ENCODE assay signal across 9 cellular contexts in genomic region chr3:53554559-53555511, GRCh38.
DNase-seq lines count a peak whose midpoint lies in the region; ATAC-seq and TF ChIP-seq lines count a peak whose summit lies in the region.
"Had no signal": no experiment of that assay in that cellular context is flagged by ENCODE, and none has a peak within 500 bp of the region (broad histone marks: within the 10 kb centered on the region; RNA-seq: fewer than 3 reads in every experiment).

No MANE protein-coding gene starts in this region.

- intact Hi-C loops in cardiac septum (cut with DNase I) = no loop called here
- intact Hi-C loops in upper lobe of right lung (cut with DNase I) = no loop called here

- peaks cover 6% of the 10 kb centered on the region for H3K4me1 Mint-ChIP-seq in activated naive CD8-positive, alpha-beta T cell treated with anti-CD3 and anti-CD28 coated beads for 36 hours

- no peak for TF ChIP-seq CTCF in GM20000 (IDR thresholded peaks at IDR 0.05; ENCODE audit: extremely low read depth, missing control alignments)
- TF ChIP-seq CTCF in upper lobe of right lung (IDR thresholded peaks at IDR 0.05) = no peak

- no peaks in the 10 kb centered on the region for H3K9me3 ChIP-seq in upper lobe of right lung

- no peaks in the 10 kb centered on the region for H3K36me3 ChIP-seq in upper lobe of right lung

- no peak overlapping the region for H3K4me3 Mint-ChIP-seq in activated naive CD8-positive, alpha-beta T cell treated with anti-CD3 and anti-CD28 coated beads for 36 hours

- peaks cover 7% of the 10 kb centered on the region for H3K9me3 Mint-ChIP-seq in activated naive CD8-positive, alpha-beta T cell treated with anti-CD3 and anti-CD28 coated beads for 36 hours

- peak overlapping the region; percentile 75 for H3K27ac Mint-ChIP-seq in activated naive CD8-positive, alpha-beta T cell treated with anti-CD3 and anti-CD28 coated beads for 36 hours

- H3K36me3 Mint-ChIP-seq in activated naive CD8-positive, alpha-beta T cell treated with anti-CD3 and anti-CD28 coated beads for 36 hours = no peaks in the 10 kb centered on the region

- ATAC-seq in GM18517 (IDR thresholded peaks at IDR 0.05; ENCODE audit: unreplicated experiment) (peak; percentile 80), HG03103 (IDR thresholded peaks at IDR 0.05; ENCODE audit: low read depth, unreplicated experiment) (peak; percentile 82), upper lobe of right lung (no peak), esophagus mucosa (no peak)
- ATAC-seq: K562 had no signal

- no peak overlapping the region for H3K27ac ChIP-seq in upper lobe of right lung

- no peaks in the 10 kb centered on the region for H3K27me3 ChIP-seq in upper lobe of right lung

- peaks cover 25% of the 10 kb centered on the region for H3K27me3 Mint-ChIP-seq in activated naive CD8-positive, alpha-beta T cell treated with anti-CD3 and anti-CD28 coated beads for 36 hours

- H3K4me3 ChIP-seq in upper lobe of right lung = no peak overlapping the region
- H3K4me3 ChIP-seq: K562 had no signal

- peak; percentile 56 for DNase-seq in GM20000 (ENCODE audit: low spot score)
- DNase-seq in activated naive CD8-positive, alpha-beta T cell treated with anti-CD3 and anti-CD28 coated beads for 36 hours = peak; percentile 43
- no peak for DNase-seq in cardiac septum (ENCODE audit: low spot score)
- no peak for DNase-seq in mesenteric fat pad (ENCODE audit: low spot score)
- DNase-seq in upper lobe of right lung = no peak

- no peaks in the 10 kb centered on the region for H3K4me1 ChIP-seq in upper lobe of right lung

Comparison
In these comparisons a context has a peak if more than half of its experiments do, and no peak if none do; other contexts are left out.
1. ATAC-seq: peak in GM18517 (single experiment) and HG03103 (single experiment); none in upper lobe of right lung (single experiment) and esophagus mucosa (single experiment).
2. DNase-seq: peak in GM20000 (single experiment) and activated naive CD8-positive, alpha-beta T cell treated with anti-CD3 and anti-CD28 coated beads for 36 hours (single experiment); none in cardiac septum (single experiment), mesenteric fat pad (single experiment) and upper lobe of right lung (single experiment).